ENCODE assay signal across 15 cellular contexts in genomic region chr12:67437011-67437410, GRCh38.
DNase-seq lines count a peak whose midpoint lies in the region; ATAC-seq and TF ChIP-seq lines count a peak whose summit lies in the region.
"Had no signal": no experiment of that assay in that cellular context is flagged by ENCODE, and none has a peak within 500 bp of the region (broad histone marks: within the 10 kb centered on the region; RNA-seq: fewer than 3 reads in every experiment).

No MANE protein-coding gene starts in this region.

- H3K14ac ChIP-seq in mesenchymal stem cell (ENCODE audit: low read length in 2 of 2): no peak overlapping the region

- no peak overlapping the region for H2AK5ac ChIP-seq in mesenchymal stem cell (ENCODE audit: low read length, severe bottlenecking)

- H3K79me2 ChIP-seq in Loucy (ENCODE audit: insufficient read depth, low read length): no peaks in the 10 kb centered on the region

- H3K18ac ChIP-seq in mesenchymal stem cell (ENCODE audit: low read depth in 1 of 2, low read length in 2 of 2): no peak overlapping the region

- H3K79me1 ChIP-seq in mesenchymal stem cell (replicated peaks; ENCODE audit: low read length, poor library complexity, severe bottlenecking): no peaks in the 10 kb centered on the region

- TF ChIP-seq CTCF in natural killer cell (IDR thresholded peaks at IDR 0.05) (no peak), Loucy (conservative IDR thresholded peaks at IDR 0.05; ENCODE audit: low read length) (no peak), uterus (IDR thresholded peaks at IDR 0.05) (no peak)

- H3K4me2 ChIP-seq in Loucy (ENCODE audit: low read depth, low read length, poor library complexity, severe bottlenecking) (peak overlapping the region; percentile 31), mesenchymal stem cell (ENCODE audit: low read length, poor library complexity, severe bottlenecking) (no peak overlapping the region)
- H3K4me2 ChIP-seq: BLaER1, GM23338 had no signal

- H3K9me3 ChIP-seq in Loucy (ENCODE audit: insufficient read depth, low read depth, low read length) (no peaks in the 10 kb centered on the region), mesenchymal stem cell (ENCODE audit: control insufficient read depth, low read length) (no peaks in the 10 kb centered on the region), uterus (no peaks in the 10 kb centered on the region)
- H3K9me3 ChIP-seq: BLaER1 had no signal

- no peaks in the 10 kb centered on the region for H4K20me1 ChIP-seq in Loucy (ENCODE audit: insufficient read depth, low read length, poor library complexity, severe bottlenecking)
- H4K20me1 ChIP-seq: BLaER1 had no signal

- no peak overlapping the region for H3K27ac ChIP-seq in mesenchymal stem cell (ENCODE audit: low read length, poor library complexity, severe bottlenecking)
- no peak overlapping the region for H3K27ac ChIP-seq in uterus
- H3K27ac ChIP-seq: 22Rv1, BLaER1 had no signal

- H3K27ac Mint-ChIP-seq in natural killer cell: peak overlapping the region; percentile 21 to 68
- H3K27ac Mint-ChIP-seq in natural killer cell treated with Interleukin-12 subunit alpha and Interleukin-12 subunit beta and Interleukin-15 and Interleukin-18, amount 100 ng/mL, for 72 hours: peak overlapping the region in 1 of 2 donors; percentile 62
- H3K27ac Mint-ChIP-seq: GM23338, H9 had no signal

- 83% methylated on average over 2 of the region's 2 CpGs for WGBS in mesenchymal stem cell

- intact Hi-C loops in natural killer cell (cut with micrococcal nuclease): no loop called here
- intact Hi-C loops in uterus (cut with DNase I; ENCODE audit: low total_unique reads): no loop called here

- no peaks in the 10 kb centered on the region for H3K36me3 Mint-ChIP-seq in natural killer cell
- no peaks in the 10 kb centered on the region for H3K36me3 Mint-ChIP-seq in natural killer cell treated with Interleukin-12 subunit alpha and Interleukin-12 subunit beta and Interleukin-15 and Interleukin-18, amount 100 ng/mL, for 72 hours
- H3K36me3 Mint-ChIP-seq: CD4-positive, CD25-positive, alpha-beta regulatory T cell had no signal

- H2AFZ ChIP-seq in Loucy (ENCODE audit: low read length) (no peak overlapping the region), mesenchymal stem cell (ENCODE audit: low read depth, low read length) (no peak overlapping the region)
- H2AFZ ChIP-seq: GM23338 had no signal

- H3K27me3 ChIP-seq in Loucy (ENCODE audit: insufficient read depth, low read length, poor library complexity, severe bottlenecking) (no peaks in the 10 kb centered on the region), mesenchymal stem cell (ENCODE audit: control insufficient read depth in 1 of 2, insufficient read depth in 1 of 2, low read length in 2 of 2) (no peaks in the 10 kb centered on the region), uterus (no peaks in the 10 kb centered on the region)
- H3K27me3 ChIP-seq: BLaER1 had no signal

- H4K8ac ChIP-seq in mesenchymal stem cell (ENCODE audit: low read length): no peak overlapping the region

- H3K36me3 ChIP-seq in Loucy (ENCODE audit: insufficient read depth, low read length) (no peaks in the 10 kb centered on the region), mesenchymal stem cell (ENCODE audit: control insufficient read depth in 1 of 2, insufficient read depth in 2 of 2, low read depth in 1 of 2, low read length in 2 of 2) (no peaks in the 10 kb centered on the region), uterus (no peaks in the 10 kb centered on the region)
- H3K36me3 ChIP-seq: BLaER1 had no signal

- no peak overlapping the region for H2BK120ac ChIP-seq in mesenchymal stem cell (ENCODE audit: low read depth, low read length)

- no peak overlapping the region for H2BK5ac ChIP-seq in mesenchymal stem cell (ENCODE audit: low read depth, low read length, poor library complexity, severe bottlenecking)

- H3K4me3 ChIP-seq in Loucy (ENCODE audit: low read length, poor library complexity, severe bottlenecking): no peak overlapping the region
- no peak overlapping the region for H3K4me3 ChIP-seq in mesenchymal stem cell (ENCODE audit: insufficient read depth in 1 of 2, low read depth in 1 of 2, low read length in 2 of 2)
- H3K4me3 ChIP-seq in uterus: no peak overlapping the region
- H3K4me3 ChIP-seq: BLaER1, GM23338, K562 had no signal

- no peaks in the 10 kb centered on the region for H3K27me3 Mint-ChIP-seq in natural killer cell (ENCODE audit: low read depth in 2 of 2)
- H3K27me3 Mint-ChIP-seq in natural killer cell treated with Interleukin-12 subunit alpha and Interleukin-12 subunit beta and Interleukin-15 and Interleukin-18, amount 100 ng/mL, for 72 hours: no peaks in the 10 kb centered on the region
- H3K27me3 Mint-ChIP-seq: CD4-positive, CD25-positive, alpha-beta regulatory T cell had no signal

- TF ChIP-seq POLR2A in uterus (IDR thresholded peaks at IDR 0.05): no peak

- H3K4me1 Mint-ChIP-seq in natural killer cell: peaks cover 24 to 26% of the 10 kb centered on the region in 2 donors
- peaks cover 33 to 34% of the 10 kb centered on the region in 2 donors for H3K4me1 Mint-ChIP-seq in natural killer cell treated with Interleukin-12 subunit alpha and Interleukin-12 subunit beta and Interleukin-15 and Interleukin-18, amount 100 ng/mL, for 72 hours (ENCODE audit: low read depth in 2 of 2)

- peak overlapping the region in 1 of 2 experiments; percentile 37 for H2BK12ac ChIP-seq in mesenchymal stem cell (ENCODE audit: low read length in 2 of 2)

- H3K23ac ChIP-seq in mesenchymal stem cell (ENCODE audit: low read length in 2 of 2): no peak overlapping the region

- H4K91ac ChIP-seq in mesenchymal stem cell (ENCODE audit: low read length): no peak overlapping the region

- ATAC-seq in natural killer cell (no peak), HG03280 (IDR thresholded peaks at IDR 0.05; ENCODE audit: unreplicated experiment) (no peak)
- ATAC-seq in natural killer cell treated with Interleukin-12 subunit alpha and Interleukin-12 subunit beta and Interleukin-15 and Interleukin-18, amount 100 ng/mL, for 72 hours: no peak
- ATAC-seq: GM23338, K562 had no signal

- no peaks in the 10 kb centered on the region for H3K9me3 Mint-ChIP-seq in natural killer cell
- H3K9me3 Mint-ChIP-seq in natural killer cell treated with Interleukin-12 subunit alpha and Interleukin-12 subunit beta and Interleukin-15 and Interleukin-18, amount 100 ng/mL, for 72 hours: no peaks in the 10 kb centered on the region
- H3K9me3 Mint-ChIP-seq: H9 had no signal

- no peaks in the 10 kb centered on the region for H3F3A ChIP-seq in Loucy (ENCODE audit: low read depth)

- H3K9ac ChIP-seq in Loucy (ENCODE audit: low read depth, low read length, poor library complexity, severe bottlenecking) (no peak overlapping the region), mesenchymal stem cell (ENCODE audit: low read length) (no peak overlapping the region)
- H3K9ac ChIP-seq: BLaER1 had no signal

- no peak overlapping the region for H3K4ac ChIP-seq in mesenchymal stem cell (ENCODE audit: low read depth in 1 of 2, low read length in 2 of 2)

- DNase-seq in natural killer cell: no peak
- no peak for DNase-seq in natural killer cell treated with Interleukin-12 subunit alpha and Interleukin-12 subunit beta and Interleukin-15 and Interleukin-18, amount 100 ng/mL, for 72 hours (ENCODE audit: low spot score)
- peak; percentile 57 for DNase-seq in mesenchymal stem cell
- DNase-seq in C1 segment of cervical spinal cord (lab: John Stamatoyannopoulos, UW): no peak
- DNase-seq in uterus: no peak
- DNase-seq: AML-193; CD4-positive, CD25-positive, alpha-beta regulatory T cell; DMS53; H9 had no signal

- H2BK15ac ChIP-seq in mesenchymal stem cell (ENCODE audit: low read depth, poor library complexity, severe bottlenecking): no peak overlapping the region

- H3K4me1 ChIP-seq in Loucy (ENCODE audit: insufficient read depth, low read length, poor library complexity, severe bottlenecking) (peaks cover 32% of the 10 kb centered on the region), mesenchymal stem cell (ENCODE audit: control insufficient read depth, insufficient read depth, low read depth, low read length) (peaks cover 3% of the 10 kb centered on the region), uterus (peaks cover 0 to under 1% of the 10 kb centered on the region in 2 donors)

- peak overlapping the region; percentile 28 for H3K4me3 Mint-ChIP-seq in natural killer cell
- H3K4me3 Mint-ChIP-seq in natural killer cell treated with Interleukin-12 subunit alpha and Interleukin-12 subunit beta and Interleukin-15 and Interleukin-18, amount 100 ng/mL, for 72 hours: no peak overlapping the region
- H3K4me3 Mint-ChIP-seq: CD4-positive, CD25-positive, alpha-beta regulatory T cell; GM23338; H9 had no signal

- no peaks in the 10 kb centered on the region for H3K9me2 ChIP-seq in Loucy (replicated peaks; ENCODE audit: low read depth, low read length)
